Comparison of ENCODE assay signal across 18 cellular contexts in genomic region chrX:40719218-40719617, GRCh38. TPM values are rescaled to one million over a fixed set of nuclear protein-coding genes. Genes with fewer than 3 reads are reported as not detected.
DNase-seq lines count a peak whose midpoint lies in the region; ATAC-seq, FAIRE-seq and TF ChIP-seq lines count a peak whose summit lies in the region.
"Had no signal": no experiment of that assay in that cellular context is flagged by ENCODE, and none has a peak within 500 bp of the region (broad histone marks: within the 10 kb centered on the region; RNA-seq: fewer than 3 reads in every experiment).

No MANE protein-coding gene starts in this region.

- no peaks in the 10 kb centered on the region for H3K4me1 ChIP-seq in hepatocyte (ENCODE audit: insufficient read depth)
- no peaks in the 10 kb centered on the region for H3K4me1 ChIP-seq in kidney (ENCODE audit: control insufficient read depth in 1 of 2, insufficient read depth in 1 of 2, low read depth in 1 of 2, low read length in 2 of 2)
- H3K4me1 ChIP-seq: BE2C, uterus had no signal

- intact Hi-C loops in kidney (cut with DNase I), result no loop called here

- H3K4me3 ChIP-seq in AG04450 (ENCODE audit: low read depth, low read length) (no peak overlapping the region), bronchial epithelial cell (ENCODE audit: low read depth, low read length) (no peak overlapping the region), hepatocyte (no peak overlapping the region), WERI-Rb-1 (ENCODE audit: low read depth, low read length) (no peak overlapping the region), kidney (ENCODE audit: low read length in 2 of 2) (no peak overlapping the region)
- H3K4me3 ChIP-seq: SK-N-MC, uterus had no signal

- no peaks in the 10 kb centered on the region for H3K27me3 ChIP-seq in AG04450 (ENCODE audit: control insufficient read depth, insufficient read depth, low read length)
- no peaks in the 10 kb centered on the region for H3K27me3 ChIP-seq in bronchial epithelial cell (ENCODE audit: control insufficient read depth, insufficient read depth, low read length)
- H3K27me3 ChIP-seq in hepatocyte, result no peaks in the 10 kb centered on the region
- no peaks in the 10 kb centered on the region for H3K27me3 ChIP-seq in WERI-Rb-1 (ENCODE audit: insufficient read depth, low read depth, severe bottlenecking)
- H3K27me3 ChIP-seq: BE2C, uterus had no signal

- no peaks in the 10 kb centered on the region for H3K36me3 ChIP-seq in bronchial epithelial cell (ENCODE audit: control insufficient read depth, insufficient read depth, low read length)
- no peaks in the 10 kb centered on the region for H3K36me3 ChIP-seq in hepatocyte (replicated peaks; ENCODE audit: insufficient read depth, low read depth)
- peaks cover 30% of the 10 kb centered on the region for H3K36me3 ChIP-seq in WERI-Rb-1
- no peaks in the 10 kb centered on the region for H3K36me3 ChIP-seq in kidney (ENCODE audit: control insufficient read depth in 1 of 2, insufficient read depth in 2 of 2, low read length in 2 of 2)
- H3K36me3 ChIP-seq: BE2C, uterus had no signal

- H3K27ac ChIP-seq in AG04450 (ENCODE audit: low read depth, low read length), result no peak overlapping the region
- no peak overlapping the region for H3K27ac ChIP-seq in hepatocyte
- no peak overlapping the region for H3K27ac ChIP-seq in WERI-Rb-1
- H3K27ac ChIP-seq in kidney (ENCODE audit: low read depth in 2 of 2, low read length in 2 of 2), result no peak overlapping the region
- H3K27ac ChIP-seq: KMS-11, SK-N-MC, uterus had no signal

- no peaks in the 10 kb centered on the region for H4K20me1 ChIP-seq in hepatocyte (ENCODE audit: insufficient read depth, poor library complexity, severe bottlenecking)

- TF ChIP-seq CTCF in AG04450 (IDR thresholded peaks at IDR 0.05; ENCODE audit: low read depth, low read length) (no peak), bronchial epithelial cell (IDR thresholded peaks at IDR 0.05; ENCODE audit: insufficient read depth, low read length, severe bottlenecking) (no peak), hepatocyte (IDR thresholded peaks at IDR 0.05; ENCODE audit: poor library complexity) (no peak), WERI-Rb-1 (IDR thresholded peaks at IDR 0.05; ENCODE audit: low read depth, low read length) (no peak), kidney (IDR thresholded peaks at IDR 0.05; ENCODE audit: borderline replicate concordance, extremely low read depth, insufficient read depth) (no peak)

- H3K9ac ChIP-seq in kidney (ENCODE audit: low read length in 2 of 2), result no peak overlapping the region
- H3K9ac ChIP-seq: KMS-11 had no signal

- H3K9me3 ChIP-seq in AG04450 (ENCODE audit: control insufficient read depth, insufficient read depth, low read length) (no peaks in the 10 kb centered on the region), hepatocyte (ENCODE audit: low read depth) (no peaks in the 10 kb centered on the region), WERI-Rb-1 (ENCODE audit: severe bottlenecking) (no peaks in the 10 kb centered on the region), kidney (ENCODE audit: control insufficient read depth in 1 of 2, low read length in 2 of 2) (no peaks in the 10 kb centered on the region)
- H3K9me3 ChIP-seq: BE2C, uterus had no signal

- FAIRE-seq in bronchial epithelial cell (lab: Jason Lieb, UNC) (no peak), kidney (lab: Jason Lieb, UNC) (no peak)

- H3K79me2 ChIP-seq in hepatocyte, result peaks cover 60% of the 10 kb centered on the region

- POLR2A ChIA-PET in AG04450 (lab: Yijun Ruan, JAX), result interaction anchor here (1.3 kb wide), 1 partner anchor 366 kb away, joined by 7 read pairs; the partner anchor contains the start of gene USP9X

- H2AFZ ChIP-seq in hepatocyte, result no peak overlapping the region

- no peaks in the 10 kb centered on the region for H3K9me2 ChIP-seq in hepatocyte (replicated peaks; ENCODE audit: insufficient read depth)

- CTCF ChIA-PET in AG04450 (lab: Charles Lee), result interaction anchor here (1.0 kb wide), 1 partner anchor 68 kb away, joined by 3 read pairs; no protein-coding TSS in a partner anchor

- DNase-seq in AG04450 (ENCODE audit: low read depth, low spot score) (peak; percentile 24), HS-5 (ENCODE audit: low read depth) (peak; percentile 56), bronchial epithelial cell (ENCODE audit: low read depth) (peak; percentile 76), hepatocyte (ENCODE audit: low spot score) (no peak), NCI-H345 treated with DMSO at 0.1 percent for 48 hours (lab: John Stamatoyannopoulos, UW; ENCODE audit: unreplicated experiment) (no peak), WERI-Rb-1 (no peak), kidney (no peak)
- DNase-seq: activated CD4-positive, alpha-beta T cell treated with anti-CD3 and anti-CD28 coated beads, Interleukin-2, amount 10 ng/mL, durations not matched to agents 7 days and 5 days; activated T-cell treated with anti-CD3 and anti-CD28 coated beads, Interleukin-2, amount 50 U/mL, for 24 hours; BE2C; DMS153; NCI-H226; stimulated activated CD4-positive, alpha-beta T cell treated with anti-CD3 and anti-CD28 coated beads, Interleukin-12 subunit alpha, Interleukin-12 subunit beta, amount 100 ng/mL, for 4 hours; uterus had no signal

- no peak for ATAC-seq in GM21717 (IDR thresholded peaks at IDR 0.05; ENCODE audit: unreplicated experiment)
- ATAC-seq: left lobe of liver had no signal

- peak overlapping the region; percentile 24 for H3K4me2 ChIP-seq in hepatocyte
- H3K4me2 ChIP-seq: KMS-11 had no signal

RNA-seq across cellular contexts. Expression of gene MED14, which starts 16.1 kb away (rescaled TPM):
- polyA plus RNA-seq in AG04450 (2011; rRNA removed), result 52.8 and 53.3 TPM in 2 replicates
- polyA minus RNA-seq in AG04450 (2011; rRNA and poly(A)+ RNA removed), result 61.8 and 76.4 TPM in 2 replicates
- 10.0 and 11.1 TPM in 2 replicates for total RNA-seq in bronchial epithelial cell
- 27.4 and 31.9 TPM in 2 replicates for total RNA-seq in hepatocyte
- polyA plus RNA-seq in hepatocyte, result 8.5 and 16.0 TPM in 2 replicates
- 53.7 TPM for total RNA-seq in kidney
- 5.9 TPM for polyA plus RNA-seq in kidney (ENCODE audit: insufficient read depth, low read depth, low replicate concordance)

Comparison
In these comparisons a context has a peak if more than half of its experiments do, and no peak if none do; other contexts are left out.
1. DNase-seq: peak in AG04450 (single experiment), HS-5 (single experiment) and bronchial epithelial cell (single experiment); none in hepatocyte (single experiment), NCI-H345 treated with DMSO at 0.1 percent for 48 hours (single experiment), WERI-Rb-1 (single experiment) and kidney (single experiment).